ENCODE assay signal across 1 cellular context in the genomic region with DNA sequence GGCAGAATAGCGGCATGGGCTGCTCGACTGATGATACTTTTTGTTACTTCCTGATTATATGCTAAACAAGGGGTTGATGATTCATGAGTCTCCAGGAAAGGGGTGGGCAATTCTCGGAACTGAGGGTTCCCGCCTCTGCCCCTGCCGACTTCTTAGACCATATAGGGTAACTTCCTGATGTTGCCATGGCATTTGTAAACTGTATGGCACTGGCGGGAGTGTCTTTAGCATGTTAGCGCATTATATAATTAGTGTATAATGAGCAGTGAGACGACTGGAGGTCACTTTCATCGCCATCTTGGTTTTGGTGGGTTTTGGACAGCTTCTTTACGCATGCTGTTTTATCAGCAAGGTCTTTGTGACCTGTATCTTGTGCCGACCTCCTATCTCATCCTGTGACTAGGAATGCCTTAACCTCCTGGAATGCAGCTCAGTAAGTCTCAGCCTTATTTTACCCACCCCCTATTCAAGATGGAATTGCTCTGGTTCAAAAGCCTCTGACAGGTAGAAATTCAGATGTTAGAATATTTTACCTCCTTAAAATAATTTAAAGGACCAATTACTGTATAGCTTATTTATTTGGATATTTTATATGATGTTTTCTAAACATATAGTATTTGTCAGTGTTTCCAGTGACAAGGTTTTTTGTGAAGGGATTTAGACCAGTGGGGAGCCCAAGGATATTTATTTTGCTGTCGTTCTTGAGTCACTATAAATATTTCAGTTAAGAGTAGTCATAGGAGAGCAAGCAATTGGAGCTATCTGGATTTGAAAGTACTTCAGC.
TF ChIP-seq lines count a peak whose summit lies in the region.

No MANE protein-coding gene starts in this region.

TF ChIP-seq in K562, 482 proteins besides CTCF, POLR2A, EP300 and RAD21 (continued from another document and continues in another):
- TF ChIP-seq ELF1 (tag; IDR thresholded peaks at IDR 0.05) (peak; percentile 97), YY1 (IDR thresholded peaks at IDR 0.05; ENCODE audit: borderline replicate concordance in 1 of 3, control insufficient read depth in 1 of 3, extremely low read depth in 1 of 3, insufficient read depth in 3 of 3, insufficient read length in 1 of 3, insufficient replicate concordance in 2 of 3, low read depth in 1 of 3, low read length in 2 of 3) (peak; percentile 58 to 94 (median 72)), CBX8 (IDR thresholded peaks at IDR 0.05; ENCODE audit: borderline replicate concordance, extremely low read depth, low read depth, low read length, poor library complexity, severe bottlenecking) (no peak), STAT5A (IDR thresholded peaks at IDR 0.05; ENCODE audit: borderline replicate concordance, low read length) (peak; percentile 100), RAD51 (IDR thresholded peaks at IDR 0.05; ENCODE audit: borderline replicate concordance, low read depth) (no peak; the same call in 1 of the 2 replicates), GABPA (tag; conservative IDR thresholded peaks at IDR 0.05; ENCODE audit: low read depth) (peak; percentile 75), CREM (IDR thresholded peaks at IDR 0.05; ENCODE audit: low read depth) (peak; percentile 74), EGR1 (conservative IDR thresholded peaks at IDR 0.05) (peak; percentile 96), EHMT2 (IDR thresholded peaks at IDR 0.05) (no peak; the same call in 1 of the 2 replicates), ELF2 (CRISPR knock-in tag; IDR thresholded peaks at IDR 0.05) (peak; percentile 78), LEF1 (IDR thresholded peaks at IDR 0.05) (peak; percentile 79; the same call in 1 of the 2 replicates), TCF3 (CRISPR knock-in tag; IDR thresholded peaks at IDR 0.05) (peak; percentile 61; the same call in 1 of the 2 replicates), MEF2A (IDR thresholded peaks at IDR 0.05; ENCODE audit: control insufficient read depth, low read depth, low read length) (peak; percentile 41; the same call in 1 of the 2 replicates), ZNF316 (IDR thresholded peaks at IDR 0.05) (peak; percentile 80; the same call in 1 of the 2 replicates), ILK (tag; IDR thresholded peaks at IDR 0.05; ENCODE audit: borderline replicate concordance, low read depth) (peak; percentile 74; the same call in 1 of the 2 replicates), SIN3B (IDR thresholded peaks at IDR 0.05; ENCODE audit: low read depth) (no peak), FOXK2 (conservative IDR thresholded peaks at IDR 0.05 in 1 of 2, IDR thresholded peaks at IDR 0.05 in 1 of 2; ENCODE audit: low read depth in 2 of 2) (peak; percentile 97 to 99), NR2F6 (CRISPR knock-in tag; IDR thresholded peaks at IDR 0.05) (peak; percentile 78; the same call in 1 of the 2 replicates), BMI1 (IDR thresholded peaks at IDR 0.05; ENCODE audit: low read length) (peak; percentile 99), ZNF668 (CRISPR knock-in tag; IDR thresholded peaks at IDR 0.05) (peak; percentile 80; the same call in 1 of the 2 replicates), ZNF253 (CRISPR knock-in tag; conservative IDR thresholded peaks at IDR 0.05) (0 out of 2 replicates have a peak, but pooled peaks have one; percentile 16), CHD1 (IDR thresholded peaks at IDR 0.05; ENCODE audit: low read length) (no peak), MEIS2 (IDR thresholded peaks at IDR 0.05; ENCODE audit: partially characterized antibody) (peak; percentile 81), MAZ (CRISPR knock-in tag; conservative IDR thresholded peaks at IDR 0.05 in 1 of 2, IDR thresholded peaks at IDR 0.05 in 1 of 2) (peak; percentile 54 to 61; a peak in 3 of 4 replicates), NFYB (IDR thresholded peaks at IDR 0.05; ENCODE audit: extremely low read depth, insufficient read length) (no peak), TAF9B (IDR thresholded peaks at IDR 0.05; ENCODE audit: partially characterized antibody) (peak; percentile 89), XRCC3 (IDR thresholded peaks at IDR 0.05) (0 out of 2 replicates have a peak, but pooled peaks have one; percentile 16), FOXJ2 (tag; IDR thresholded peaks at IDR 0.05) (peak; percentile 99), PCBP1 (IDR thresholded peaks at IDR 0.05; ENCODE audit: low read depth, low read length, poor library complexity, severe bottlenecking) (no peak), ZNF354B (CRISPR knock-in tag; IDR thresholded peaks at IDR 0.05) (peak; percentile 88), PTRF (tag; IDR thresholded peaks at IDR 0.05) (peak; percentile 93)
- TF ChIP-seq, protein P1, sequence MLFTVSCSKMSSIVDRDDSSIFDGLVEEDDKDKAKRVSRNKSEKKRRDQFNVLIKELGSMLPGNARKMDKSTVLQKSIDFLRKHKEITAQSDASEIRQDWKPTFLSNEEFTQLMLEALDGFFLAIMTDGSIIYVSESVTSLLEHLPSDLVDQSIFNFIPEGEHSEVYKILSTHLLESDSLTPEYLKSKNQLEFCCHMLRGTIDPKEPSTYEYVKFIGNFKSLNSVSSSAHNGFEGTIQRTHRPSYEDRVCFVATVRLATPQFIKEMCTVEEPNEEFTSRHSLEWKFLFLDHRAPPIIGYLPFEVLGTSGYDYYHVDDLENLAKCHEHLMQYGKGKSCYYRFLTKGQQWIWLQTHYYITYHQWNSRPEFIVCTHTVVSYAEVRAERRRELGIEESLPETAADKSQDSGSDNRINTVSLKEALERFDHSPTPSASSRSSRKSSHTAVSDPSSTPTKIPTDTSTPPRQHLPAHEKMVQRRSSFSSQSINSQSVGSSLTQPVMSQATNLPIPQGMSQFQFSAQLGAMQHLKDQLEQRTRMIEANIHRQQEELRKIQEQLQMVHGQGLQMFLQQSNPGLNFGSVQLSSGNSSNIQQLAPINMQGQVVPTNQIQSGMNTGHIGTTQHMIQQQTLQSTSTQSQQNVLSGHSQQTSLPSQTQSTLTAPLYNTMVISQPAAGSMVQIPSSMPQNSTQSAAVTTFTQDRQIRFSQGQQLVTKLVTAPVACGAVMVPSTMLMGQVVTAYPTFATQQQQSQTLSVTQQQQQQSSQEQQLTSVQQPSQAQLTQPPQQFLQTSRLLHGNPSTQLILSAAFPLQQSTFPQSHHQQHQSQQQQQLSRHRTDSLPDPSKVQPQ (CRISPR knock-in tag; IDR thresholded peaks at IDR 0.05; ENCODE audit: borderline replicate concordance): peak; percentile 46; the same call in 1 of the 2 replicates
- TF ChIP-seq, protein P2, sequence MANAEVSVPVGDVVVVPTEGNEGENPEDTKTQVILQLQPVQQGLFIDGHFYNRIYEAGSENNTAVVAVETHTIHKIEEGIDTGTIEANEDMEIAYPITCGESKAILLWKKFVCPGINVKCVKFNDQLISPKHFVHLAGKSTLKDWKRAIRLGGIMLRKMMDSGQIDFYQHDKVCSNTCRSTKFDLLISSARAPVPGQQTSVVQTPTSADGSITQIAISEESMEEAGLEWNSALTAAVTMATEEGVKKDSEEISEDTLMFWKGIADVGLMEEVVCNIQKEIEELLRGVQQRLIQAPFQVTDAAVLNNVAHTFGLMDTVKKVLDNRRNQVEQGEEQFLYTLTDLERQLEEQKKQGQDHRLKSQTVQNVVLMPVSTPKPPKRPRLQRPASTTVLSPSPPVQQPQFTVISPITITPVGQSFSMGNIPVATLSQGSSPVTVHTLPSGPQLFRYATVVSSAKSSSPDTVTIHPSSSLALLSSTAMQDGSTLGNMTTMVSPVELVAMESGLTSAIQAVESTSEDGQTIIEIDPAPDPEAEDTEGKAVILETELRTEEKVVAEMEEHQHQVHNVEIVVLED (CRISPR knock-in tag; IDR thresholded peaks at IDR 0.05): peak; percentile 67
- TF ChIP-seq, protein P3, sequence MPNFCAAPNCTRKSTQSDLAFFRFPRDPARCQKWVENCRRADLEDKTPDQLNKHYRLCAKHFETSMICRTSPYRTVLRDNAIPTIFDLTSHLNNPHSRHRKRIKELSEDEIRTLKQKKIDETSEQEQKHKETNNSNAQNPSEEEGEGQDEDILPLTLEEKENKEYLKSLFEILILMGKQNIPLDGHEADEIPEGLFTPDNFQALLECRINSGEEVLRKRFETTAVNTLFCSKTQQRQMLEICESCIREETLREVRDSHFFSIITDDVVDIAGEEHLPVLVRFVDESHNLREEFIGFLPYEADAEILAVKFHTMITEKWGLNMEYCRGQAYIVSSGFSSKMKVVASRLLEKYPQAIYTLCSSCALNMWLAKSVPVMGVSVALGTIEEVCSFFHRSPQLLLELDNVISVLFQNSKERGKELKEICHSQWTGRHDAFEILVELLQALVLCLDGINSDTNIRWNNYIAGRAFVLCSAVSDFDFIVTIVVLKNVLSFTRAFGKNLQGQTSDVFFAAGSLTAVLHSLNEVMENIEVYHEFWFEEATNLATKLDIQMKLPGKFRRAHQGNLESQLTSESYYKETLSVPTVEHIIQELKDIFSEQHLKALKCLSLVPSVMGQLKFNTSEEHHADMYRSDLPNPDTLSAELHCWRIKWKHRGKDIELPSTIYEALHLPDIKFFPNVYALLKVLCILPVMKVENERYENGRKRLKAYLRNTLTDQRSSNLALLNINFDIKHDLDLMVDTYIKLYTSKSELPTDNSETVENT (CRISPR knock-in tag; IDR thresholded peaks at IDR 0.05): peak; percentile 82
- TF ChIP-seq, protein P4, sequence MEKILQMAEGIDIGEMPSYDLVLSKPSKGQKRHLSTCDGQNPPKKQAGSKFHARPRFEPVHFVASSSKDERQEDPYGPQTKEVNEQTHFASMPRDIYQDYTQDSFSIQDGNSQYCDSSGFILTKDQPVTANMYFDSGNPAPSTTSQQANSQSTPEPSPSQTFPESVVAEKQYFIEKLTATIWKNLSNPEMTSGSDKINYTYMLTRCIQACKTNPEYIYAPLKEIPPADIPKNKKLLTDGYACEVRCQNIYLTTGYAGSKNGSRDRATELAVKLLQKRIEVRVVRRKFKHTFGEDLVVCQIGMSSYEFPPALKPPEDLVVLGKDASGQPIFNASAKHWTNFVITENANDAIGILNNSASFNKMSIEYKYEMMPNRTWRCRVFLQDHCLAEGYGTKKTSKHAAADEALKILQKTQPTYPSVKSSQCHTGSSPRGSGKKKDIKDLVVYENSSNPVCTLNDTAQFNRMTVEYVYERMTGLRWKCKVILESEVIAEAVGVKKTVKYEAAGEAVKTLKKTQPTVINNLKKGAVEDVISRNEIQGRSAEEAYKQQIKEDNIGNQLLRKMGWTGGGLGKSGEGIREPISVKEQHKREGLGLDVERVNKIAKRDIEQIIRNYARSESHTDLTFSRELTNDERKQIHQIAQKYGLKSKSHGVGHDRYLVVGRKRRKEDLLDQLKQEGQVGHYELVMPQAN (IDR thresholded peaks at IDR 0.05; ENCODE audit: borderline replicate concordance): peak; percentile 81; the same call in 1 of the 2 replicates
- TF ChIP-seq, protein P5, sequence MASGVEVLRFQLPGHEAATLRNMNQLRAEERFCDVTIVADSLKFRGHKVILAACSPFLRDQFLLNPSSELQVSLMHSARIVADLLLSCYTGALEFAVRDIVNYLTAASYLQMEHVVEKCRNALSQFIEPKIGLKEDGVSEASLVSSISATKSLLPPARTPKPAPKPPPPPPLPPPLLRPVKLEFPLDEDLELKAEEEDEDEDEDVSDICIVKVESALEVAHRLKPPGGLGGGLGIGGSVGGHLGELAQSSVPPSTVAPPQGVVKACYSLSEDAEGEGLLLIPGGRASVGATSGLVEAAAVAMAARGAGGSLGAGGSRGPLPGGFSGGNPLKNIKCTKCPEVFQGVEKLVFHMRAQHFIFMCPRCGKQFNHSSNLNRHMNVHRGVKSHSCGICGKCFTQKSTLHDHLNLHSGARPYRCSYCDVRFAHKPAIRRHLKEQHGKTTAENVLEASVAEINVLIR (CRISPR knock-in tag; IDR thresholded peaks at IDR 0.05): peak; percentile 70
- TF ChIP-seq, protein P6, sequence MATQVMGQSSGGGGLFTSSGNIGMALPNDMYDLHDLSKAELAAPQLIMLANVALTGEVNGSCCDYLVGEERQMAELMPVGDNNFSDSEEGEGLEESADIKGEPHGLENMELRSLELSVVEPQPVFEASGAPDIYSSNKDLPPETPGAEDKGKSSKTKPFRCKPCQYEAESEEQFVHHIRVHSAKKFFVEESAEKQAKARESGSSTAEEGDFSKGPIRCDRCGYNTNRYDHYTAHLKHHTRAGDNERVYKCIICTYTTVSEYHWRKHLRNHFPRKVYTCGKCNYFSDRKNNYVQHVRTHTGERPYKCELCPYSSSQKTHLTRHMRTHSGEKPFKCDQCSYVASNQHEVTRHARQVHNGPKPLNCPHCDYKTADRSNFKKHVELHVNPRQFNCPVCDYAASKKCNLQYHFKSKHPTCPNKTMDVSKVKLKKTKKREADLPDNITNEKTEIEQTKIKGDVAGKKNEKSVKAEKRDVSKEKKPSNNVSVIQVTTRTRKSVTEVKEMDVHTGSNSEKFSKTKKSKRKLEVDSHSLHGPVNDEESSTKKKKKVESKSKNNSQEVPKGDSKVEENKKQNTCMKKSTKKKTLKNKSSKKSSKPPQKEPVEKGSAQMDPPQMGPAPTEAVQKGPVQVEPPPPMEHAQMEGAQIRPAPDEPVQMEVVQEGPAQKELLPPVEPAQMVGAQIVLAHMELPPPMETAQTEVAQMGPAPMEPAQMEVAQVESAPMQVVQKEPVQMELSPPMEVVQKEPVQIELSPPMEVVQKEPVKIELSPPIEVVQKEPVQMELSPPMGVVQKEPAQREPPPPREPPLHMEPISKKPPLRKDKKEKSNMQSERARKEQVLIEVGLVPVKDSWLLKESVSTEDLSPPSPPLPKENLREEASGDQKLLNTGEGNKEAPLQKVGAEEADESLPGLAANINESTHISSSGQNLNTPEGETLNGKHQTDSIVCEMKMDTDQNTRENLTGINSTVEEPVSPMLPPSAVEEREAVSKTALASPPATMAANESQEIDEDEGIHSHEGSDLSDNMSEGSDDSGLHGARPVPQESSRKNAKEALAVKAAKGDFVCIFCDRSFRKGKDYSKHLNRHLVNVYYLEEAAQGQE (CRISPR knock-in tag; IDR thresholded peaks at IDR 0.05; ENCODE audit: low read depth): 0 out of 2 replicates have a peak, but pooled peaks have one; percentile 18
- TF ChIP-seq, protein P7, sequence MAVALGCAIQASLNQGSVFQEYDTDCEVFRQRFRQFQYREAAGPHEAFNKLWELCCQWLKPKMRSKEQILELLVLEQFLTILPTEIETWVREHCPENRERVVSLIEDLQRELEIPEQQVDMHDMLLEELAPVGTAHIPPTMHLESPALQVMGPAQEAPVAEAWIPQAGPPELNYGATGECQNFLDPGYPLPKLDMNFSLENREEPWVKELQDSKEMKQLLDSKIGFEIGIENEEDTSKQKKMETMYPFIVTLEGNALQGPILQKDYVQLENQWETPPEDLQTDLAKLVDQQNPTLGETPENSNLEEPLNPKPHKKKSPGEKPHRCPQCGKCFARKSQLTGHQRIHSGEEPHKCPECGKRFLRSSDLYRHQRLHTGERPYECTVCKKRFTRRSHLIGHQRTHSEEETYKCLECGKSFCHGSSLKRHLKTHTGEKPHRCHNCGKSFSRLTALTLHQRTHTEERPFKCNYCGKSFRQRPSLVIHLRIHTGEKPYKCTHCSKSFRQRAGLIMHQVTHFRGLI (CRISPR knock-in tag; IDR thresholded peaks at IDR 0.05): peak; percentile 88
- TF ChIP-seq, protein P8, sequence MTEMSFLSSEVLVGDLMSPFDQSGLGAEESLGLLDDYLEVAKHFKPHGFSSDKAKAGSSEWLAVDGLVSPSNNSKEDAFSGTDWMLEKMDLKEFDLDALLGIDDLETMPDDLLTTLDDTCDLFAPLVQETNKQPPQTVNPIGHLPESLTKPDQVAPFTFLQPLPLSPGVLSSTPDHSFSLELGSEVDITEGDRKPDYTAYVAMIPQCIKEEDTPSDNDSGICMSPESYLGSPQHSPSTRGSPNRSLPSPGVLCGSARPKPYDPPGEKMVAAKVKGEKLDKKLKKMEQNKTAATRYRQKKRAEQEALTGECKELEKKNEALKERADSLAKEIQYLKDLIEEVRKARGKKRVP (CRISPR knock-in tag; IDR thresholded peaks at IDR 0.05): peak; percentile 86
- TF ChIP-seq, protein P9, sequence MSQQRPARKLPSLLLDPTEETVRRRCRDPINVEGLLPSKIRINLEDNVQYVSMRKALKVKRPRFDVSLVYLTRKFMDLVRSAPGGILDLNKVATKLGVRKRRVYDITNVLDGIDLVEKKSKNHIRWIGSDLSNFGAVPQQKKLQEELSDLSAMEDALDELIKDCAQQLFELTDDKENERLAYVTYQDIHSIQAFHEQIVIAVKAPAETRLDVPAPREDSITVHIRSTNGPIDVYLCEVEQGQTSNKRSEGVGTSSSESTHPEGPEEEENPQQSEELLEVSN (IDR thresholded peaks at IDR 0.05; ENCODE audit: borderline replicate concordance in 1 of 2, extremely low read depth in 1 of 2, insufficient read depth in 1 of 2, insufficient read length in 1 of 2, low read depth in 1 of 2, low read length in 1 of 2, poor library complexity in 1 of 2, severe bottlenecking in 1 of 2): peak; percentile 46 to 72
